Comparison of ENCODE assay signal across 16 cellular contexts in genomic region chr2:19750136-19750535, GRCh38.
A peak's percentile ranks its signal among the peaks of the same experiment; 100 is the strongest.
DNase-seq lines count a peak whose midpoint lies in the region; ATAC-seq and TF ChIP-seq lines count a peak whose summit lies in the region.
"Had no signal": no experiment of that assay in that cellular context is flagged by ENCODE, and none has a peak within 500 bp of the region (broad histone marks: within the 10 kb centered on the region; RNA-seq: fewer than 3 reads in every experiment).

No MANE protein-coding gene starts in this region.

- CTCF ChIA-PET in IMR-90 (lab: Yijun Ruan, JAX): no interaction called here

- H2AK5ac ChIP-seq in IMR-90 (ENCODE audit: low read depth, low read length): no peak overlapping the region

- no peaks in the 10 kb centered on the region for H4K20me1 ChIP-seq in IMR-90 (ENCODE audit: insufficient read depth, low read length)

- no peak overlapping the region for H3K4ac ChIP-seq in IMR-90 (ENCODE audit: low read depth, low read length)

- H3K36me3 ChIP-seq in IMR-90 (ENCODE audit: control insufficient read depth, insufficient read depth, low read length) (no peaks in the 10 kb centered on the region), brain microvascular endothelial cell (replicated peaks) (no peaks in the 10 kb centered on the region)

- H3K23ac ChIP-seq in IMR-90 (ENCODE audit: low read depth, low read length): no peak overlapping the region

- H3K18ac ChIP-seq in IMR-90 (ENCODE audit: low read depth, low read length): no peak overlapping the region

- H3K9me3 ChIP-seq in IMR-90 (ENCODE audit: control insufficient read depth, insufficient read depth, low read length): no peaks in the 10 kb centered on the region

- H3K79me1 ChIP-seq in IMR-90 (ENCODE audit: low read depth in 1 of 2, low read length in 2 of 2): no peaks in the 10 kb centered on the region

- peaks cover 7% of the 10 kb centered on the region for H3K4me1 ChIP-seq in IMR-90 (ENCODE audit: control insufficient read depth, insufficient read depth, low read length)

- no peak overlapping the region for H2BK5ac ChIP-seq in IMR-90 (ENCODE audit: low read depth, low read length, poor library complexity, severe bottlenecking)

- TF ChIP-seq CTCF in IMR-90 (conservative IDR thresholded peaks at IDR 0.05; ENCODE audit: low read depth, low read length) (no peak), coronary artery (IDR thresholded peaks at IDR 0.05) (no peak), endothelial cell (IDR thresholded peaks at IDR 0.05; ENCODE audit: unreplicated experiment) (no peak), brain microvascular endothelial cell (IDR thresholded peaks at IDR 0.05; ENCODE audit: low read depth, low read length, missing control alignments) (no peak)

- H3K56ac ChIP-seq in IMR-90 (ENCODE audit: extremely low read depth, insufficient read depth, low read length): no peak overlapping the region

- no peak overlapping the region for H3K14ac ChIP-seq in IMR-90 (replicated peaks; ENCODE audit: low read depth, low read length)

- no peak for TF ChIP-seq RAD21 in IMR-90 (IDR thresholded peaks at IDR 0.05; ENCODE audit: low read length)

- no peak overlapping the region for H2AFZ ChIP-seq in IMR-90 (replicated peaks; ENCODE audit: low read length, poor library complexity)
- H2AFZ ChIP-seq: GM23338 had no signal

- in situ Hi-C loops in IMR-90 (cut with MboI; ENCODE audit: low sequenced_read_pairs): no loop called here
- in situ Hi-C loops in brain microvascular endothelial cell (cut with HindIII; ENCODE audit: low pct_ligation_motif_present, low sequenced_read_pairs): no loop called here

- H4K91ac ChIP-seq in IMR-90 (ENCODE audit: insufficient read depth, low read depth, low read length): 0 out of 2 replicates have a peak overlapping the region, but pooled peaks have one; percentile 34

- no peak overlapping the region for H4K8ac ChIP-seq in IMR-90 (ENCODE audit: low read depth in 2 of 2, low read length in 2 of 2)

- ATAC-seq in IMR-90 (ENCODE audit: low read depth) (no peak), HG03175 (IDR thresholded peaks at IDR 0.05; ENCODE audit: unreplicated experiment) (no peak)
- ATAC-seq: GM23338, HCT116 had no signal

- TF ChIP-seq POLR2A in IMR-90 (IDR thresholded peaks at IDR 0.05; ENCODE audit: low read depth, low read length): no peak

- H3K4me1 Mint-ChIP-seq in endothelial cell (ENCODE audit: unreplicated experiment): peaks cover under 1% of the 10 kb centered on the region
- H3K4me1 Mint-ChIP-seq: CD4-positive, alpha-beta memory T cell had no signal

- H3K9me3 Mint-ChIP-seq in endothelial cell (ENCODE audit: unreplicated experiment): no peaks in the 10 kb centered on the region
- H3K9me3 Mint-ChIP-seq: CD4-positive, alpha-beta memory T cell; GM23338; H9 had no signal

- H3K4me3 ChIP-seq in IMR-90 (ENCODE audit: insufficient read depth, low read depth, low read length) (no peak overlapping the region), coronary artery (no peak overlapping the region), brain microvascular endothelial cell (ENCODE audit: low read depth, low read length) (no peak overlapping the region)
- H3K4me3 ChIP-seq: GM23338 had no signal

- no peak overlapping the region for H4K5ac ChIP-seq in IMR-90 (ENCODE audit: low read depth, low read length)

- 90% methylated on average over 2 of the region's 4 CpGs; no CpG with 5 or more reads in 1 of the 2 experiments for WGBS in IMR-90 (ENCODE audit: extremely low coverage in 2 of 2, insufficient read length in 1 of 2), 2 experiments

- no TSS peak for BruUV-seq in IMR-90 (replicated peaks; lab: Mats Ljungman, UMichigan)

- no peak for DNase-seq in IMR-90
- peak; percentile 67 for DNase-seq in coronary artery (ENCODE audit: low spot score)
- DNase-seq in mesenteric fat pad (ENCODE audit: low spot score): peak; percentile 57
- no peak for DNase-seq in endothelial cell (ENCODE audit: low spot score)
- DNase-seq in brain microvascular endothelial cell: no peak
- DNase-seq: C1 segment of cervical spinal cord; Calu3; CD4-positive, alpha-beta memory T cell; COR-L47; DMS53; DMS79 treated with DMSO at 0.1 percent for 48 hours; GF-D8; H9 had no signal

- H2BK120ac ChIP-seq in IMR-90 (ENCODE audit: low read depth, low read length): no peak overlapping the region

- no peak overlapping the region for H3K27ac Mint-ChIP-seq in endothelial cell (ENCODE audit: unreplicated experiment)
- H3K27ac Mint-ChIP-seq: CD4-positive, alpha-beta memory T cell; GM23338; H9 had no signal

- no peak overlapping the region for H3K9ac ChIP-seq in IMR-90 (ENCODE audit: low read depth, low read length)

- H3K4me2 ChIP-seq in IMR-90 (ENCODE audit: low read depth, low read length): no peak overlapping the region
- H3K4me2 ChIP-seq: GM23338 had no signal

- H2AK9ac ChIP-seq in IMR-90 (replicated peaks; ENCODE audit: low read depth, low read length, poor library complexity): no peak overlapping the region

- H3K27ac ChIP-seq in IMR-90 (ENCODE audit: insufficient read depth, low read length) (no peak overlapping the region), coronary artery (no peak overlapping the region), brain microvascular endothelial cell (no peak overlapping the region)

- no peak overlapping the region for H2BK15ac ChIP-seq in IMR-90 (ENCODE audit: low read depth, low read length)

- no peaks in the 10 kb centered on the region for H3K27me3 ChIP-seq in IMR-90 (ENCODE audit: control insufficient read depth, insufficient read depth, low read length)
- H3K27me3 ChIP-seq in brain microvascular endothelial cell (replicated peaks): no peaks in the 10 kb centered on the region

- peaks cover 10% of the 10 kb centered on the region for H3K27me3 Mint-ChIP-seq in endothelial cell (ENCODE audit: unreplicated experiment)

- dilution Hi-C loops in IMR-90 (cut with HindIII; ENCODE audit: low sequenced_read_pairs, unreplicated experiment): no loop called here

- H2BK20ac ChIP-seq in IMR-90 (ENCODE audit: low read depth, low read length): peak overlapping the region; percentile 3; the same call in 1 of the 2 replicates

- H3K4me3 Mint-ChIP-seq in endothelial cell (ENCODE audit: unreplicated experiment): no peak overlapping the region
- H3K4me3 Mint-ChIP-seq: CD4-positive, alpha-beta memory T cell; GM23338; H9 had no signal

- POLR2A ChIA-PET in IMR-90 (lab: Charles Lee; ENCODE audit: unreplicated experiment): no interaction called here

- no peaks in the 10 kb centered on the region for H3K36me3 Mint-ChIP-seq in endothelial cell (ENCODE audit: low read depth, unreplicated experiment)
- H3K36me3 Mint-ChIP-seq: CD4-positive, alpha-beta memory T cell had no signal

- intact Hi-C loops in IMR-90 (cut with micrococcal nuclease): no loop called here

- no peaks in the 10 kb centered on the region; the same call in 1 of the 2 replicates for H3K9me1 ChIP-seq in IMR-90 (ENCODE audit: insufficient read depth, low read length)

TF ChIP-seq in IMR-90, 13 proteins besides CTCF, POLR2A, EP300 and RAD21:
- TF ChIP-seq, protein P1, sequence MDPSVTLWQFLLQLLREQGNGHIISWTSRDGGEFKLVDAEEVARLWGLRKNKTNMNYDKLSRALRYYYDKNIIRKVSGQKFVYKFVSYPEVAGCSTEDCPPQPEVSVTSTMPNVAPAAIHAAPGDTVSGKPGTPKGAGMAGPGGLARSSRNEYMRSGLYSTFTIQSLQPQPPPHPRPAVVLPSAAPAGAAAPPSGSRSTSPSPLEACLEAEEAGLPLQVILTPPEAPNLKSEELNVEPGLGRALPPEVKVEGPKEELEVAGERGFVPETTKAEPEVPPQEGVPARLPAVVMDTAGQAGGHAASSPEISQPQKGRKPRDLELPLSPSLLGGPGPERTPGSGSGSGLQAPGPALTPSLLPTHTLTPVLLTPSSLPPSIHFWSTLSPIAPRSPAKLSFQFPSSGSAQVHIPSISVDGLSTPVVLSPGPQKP (IDR thresholded peaks at IDR 0.05; ENCODE audit: borderline replicate concordance, low read depth, low read length): no peak
- TF ChIP-seq FOS (IDR thresholded peaks at IDR 0.05; ENCODE audit: low read depth, low read length): no peak
- no peak for TF ChIP-seq RFX5 (IDR thresholded peaks at IDR 0.05; ENCODE audit: low read depth, low read length)
- TF ChIP-seq MAZ (IDR thresholded peaks at IDR 0.05; ENCODE audit: borderline replicate concordance, low read depth, low read length): no peak
- TF ChIP-seq CHD1 (IDR thresholded peaks at IDR 0.05; ENCODE audit: low read depth, low read length): no peak
- no peak for TF ChIP-seq CEBPB (IDR thresholded peaks at IDR 0.05; ENCODE audit: low read depth, low read length)
- TF ChIP-seq BHLHE40 (IDR thresholded peaks at IDR 0.05; ENCODE audit: low read depth, low read length): no peak
TF ChIP-seq in IMR-90: peak in this region for 0.

Comparison
In these comparisons a context has a peak if more than half of its experiments do, and no peak if none do; other contexts are left out.
1. DNase-seq: peak in coronary artery (single experiment) and mesenteric fat pad (single experiment); none in IMR-90 (single experiment), endothelial cell (single experiment) and brain microvascular endothelial cell (single experiment).